In genomic region chr17:55286681-55287589, GRCh38 we compare ENCODE assay signal across 12 cellular contexts. TPM values are rescaled to one million over a fixed set of nuclear protein-coding genes. Genes with fewer than 3 reads are reported as not detected.
DNase-seq lines count a peak whose midpoint lies in the region; ATAC-seq and TF ChIP-seq lines count a peak whose summit lies in the region.
"Had no signal": no experiment of that assay in that cellular context is flagged by ENCODE, and none has a peak within 500 bp of the region (broad histone marks: within the 10 kb centered on the region; RNA-seq: fewer than 3 reads in every experiment).

No MANE protein-coding gene starts in this region.

- 59 to 70% (median 62%) methylated on average over 3 of the region's 3 CpGs for WGBS in heart left ventricle, 4 donors

- TF ChIP-seq CTCF in heart left ventricle (IDR thresholded peaks at IDR 0.05): no peak
- TF ChIP-seq CTCF in left lung (IDR thresholded peaks at IDR 0.05): no peak
- TF ChIP-seq CTCF in vagina (IDR thresholded peaks at IDR 0.05): no peak
- TF ChIP-seq CTCF in GM20000 (IDR thresholded peaks at IDR 0.05; ENCODE audit: extremely low read depth, missing control alignments): no peak

- intact Hi-C loops in heart left ventricle (cut with DNase I): loop anchor here in 3 of 10 donors (10.0 kb wide), 2 partner anchors 128 to 138 kb away; partner anchors contain the start of gene MMD (in 1 of the 3)
- intact Hi-C loops in cardiac septum (cut with DNase I): loop anchor here (2.0 kb wide), 1 partner anchor 14 kb away; no protein-coding TSS in a partner anchor
- intact Hi-C loops in left lung (cut with DNase I): no loop called here
- intact Hi-C loops in vagina (cut with DNase I): no loop called here

- no peak for DNase-seq in heart left ventricle
- no peak for DNase-seq in cardiac septum (ENCODE audit: low spot score)
- DNase-seq in cerebellum (ENCODE audit: low spot score): peak; percentile 49
- DNase-seq in left lung: no peak
- DNase-seq in vagina (ENCODE audit: extremely low spot score in 2 of 2): no peak
- DNase-seq in GM20000 (ENCODE audit: low spot score): no peak
- DNase-seq in occipital lobe (lab: John Stamatoyannopoulos, UW): no peak
- DNase-seq in NCI-H1105 treated with DMSO at 0.1 percent for 48 hours (lab: John Stamatoyannopoulos, UW): no peak
- DNase-seq: ACHN, KG1, NCI-H526, psoas muscle had no signal

- no peak for TF ChIP-seq POLR2A in heart left ventricle (IDR thresholded peaks at IDR 0.05)
- TF ChIP-seq POLR2A in vagina (IDR thresholded peaks at IDR 0.05): no peak

- peaks cover 0 to 9% (median 0%) of the 10 kb centered on the region in 12 donors for H3K9me3 ChIP-seq in heart left ventricle
- H3K9me3 ChIP-seq in left lung: no peaks in the 10 kb centered on the region
- H3K9me3 ChIP-seq in vagina: no peaks in the 10 kb centered on the region

- H3K36me3 ChIP-seq in heart left ventricle (peaks cover 0 to 12% (median 0%) of the 10 kb centered on the region in 9 donors), left lung (no peaks in the 10 kb centered on the region), vagina (no peaks in the 10 kb centered on the region)

- ATAC-seq in heart left ventricle: no peak
- ATAC-seq in left lung: peak; percentile 21

- H3K4me1 ChIP-seq in heart left ventricle (peaks cover 0 to 81% (median 47%) of the 10 kb centered on the region in 12 donors), left lung (peaks cover 15 to 27% of the 10 kb centered on the region in 2 donors), vagina (peaks cover 41% of the 10 kb centered on the region)

- H3K27me3 ChIP-seq in heart left ventricle: no peaks in the 10 kb centered on the region
- H3K27me3 ChIP-seq in left lung: no peaks in the 10 kb centered on the region
- H3K27me3 ChIP-seq in vagina: no peaks in the 10 kb centered on the region

- H3K4me3 ChIP-seq in heart left ventricle (no peak overlapping the region), left lung (no peak overlapping the region), vagina (no peak overlapping the region)
- H3K4me3 ChIP-seq: psoas muscle had no signal

- H3K27ac ChIP-seq in heart left ventricle: peak overlapping the region; percentile 79 to 98 (median 90)
- H3K27ac ChIP-seq in left lung: peak overlapping the region; percentile 53 to 77
- peak overlapping the region; percentile 79 for H3K27ac ChIP-seq in vagina

RNA-seq across cellular contexts. Expression of gene HLF, which starts 22.2 kb away (rescaled TPM):
- total RNA-seq in heart left ventricle: 10 to 100 TPM in 7 of 9 donors, 1 to 10 TPM in 2; 7.5 to 46.3 (median 28.7) TPM
- polyA plus RNA-seq in heart left ventricle: 1 to 10 TPM; 5.3 to 6.9 TPM
- total RNA-seq in cardiac septum: 9.8 TPM
- 13.5 TPM for total RNA-seq in cerebellum
- total RNA-seq in left lung: 1 to 10 TPM; 4.4 to 9.9 TPM
- 14.7 TPM for total RNA-seq in vagina
- total RNA-seq in occipital lobe: 15.1 TPM
